In the genomic region with DNA sequence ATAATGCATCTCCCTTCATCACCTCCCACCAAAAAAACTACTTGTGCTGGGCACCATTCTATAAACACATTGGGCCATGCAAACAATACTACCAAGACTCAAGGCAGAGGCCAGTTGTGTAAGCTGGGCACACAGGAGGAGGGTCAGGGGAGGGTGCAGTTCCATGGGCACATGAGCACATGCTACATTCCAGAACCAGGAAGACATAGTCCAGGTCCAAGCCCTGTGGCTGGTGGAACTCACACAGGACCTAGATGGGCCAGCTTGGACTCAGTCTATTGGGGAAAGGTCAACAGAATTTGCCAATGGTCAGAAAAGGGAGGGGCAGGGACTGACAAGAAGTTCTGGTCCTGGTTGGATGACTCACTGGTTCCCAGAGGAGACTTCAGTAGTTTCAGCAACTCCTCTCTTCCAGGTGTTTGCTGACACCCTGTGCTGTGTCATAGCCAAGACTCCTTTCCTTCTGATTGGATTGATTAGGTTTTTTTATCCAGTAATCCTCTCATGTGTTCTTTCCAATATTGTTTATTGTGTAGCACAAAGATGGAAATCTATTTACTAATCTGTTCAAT, we compare ENCODE assay signal across 15 cellular contexts.
"Had no signal": no experiment of that assay in that cellular context is flagged by ENCODE, and none has a peak within 500 bp of the region (broad histone marks: within the 10 kb centered on the region; RNA-seq: fewer than 3 reads in every experiment).

No MANE protein-coding gene starts in this region.

- H3K4me1 ChIP-seq: right atrium auricular region, tibial artery, upper lobe of left lung, vagina had no signal

- H3K36me3 Mint-ChIP-seq: natural killer cell had no signal

- H3K4me1 Mint-ChIP-seq: natural killer cell, neural crest cell had no signal

- H3K27me3 ChIP-seq: ovary, right atrium auricular region, upper lobe of left lung, vagina had no signal

- H3K4me2 ChIP-seq: smooth muscle cell had no signal

- H3K9me3 ChIP-seq: mucosa of descending colon, ovary, right atrium auricular region, suprapubic skin, tibial artery, upper lobe of left lung, vagina had no signal

- H3K4me3 ChIP-seq: dorsolateral prefrontal cortex, mucosa of descending colon, ovary, right atrium auricular region, smooth muscle cell, suprapubic skin, tibial artery, upper lobe of left lung, vagina had no signal

- H3K4me3 Mint-ChIP-seq: natural killer cell, neural crest cell had no signal

- DNase-seq: cortex of kidney; dorsolateral prefrontal cortex; effector CD8-positive, alpha-beta T cell; mucosa of descending colon; natural killer cell; ovary; stimulated activated CD4-positive, alpha-beta T cell treated with anti-CD3 and anti-CD28 coated beads, Interleukin-2, amount 100 ng/mL, for 48 hours; stimulated activated naive CD4-positive, alpha-beta T cell treated with Interleukin-2 at 50 U/mL for 16 hours; tibial artery; upper lobe of left lung had no signal

- H3K9me3 Mint-ChIP-seq: natural killer cell, neural crest cell had no signal

- H3K36me3 ChIP-seq: ovary, right atrium auricular region, suprapubic skin, tibial artery, upper lobe of left lung, vagina had no signal

- ATAC-seq: mucosa of descending colon, natural killer cell had no signal

- H3K27ac Mint-ChIP-seq: natural killer cell had no signal

- H3K27ac ChIP-seq: dorsolateral prefrontal cortex, ovary, right atrium auricular region, suprapubic skin, tibial artery, upper lobe of left lung, vagina had no signal
